In genomic region chr9:93898026-93898425, GRCh38 we compare ENCODE assay signal across 1 cellular context.
TF ChIP-seq lines count a peak whose summit lies in the region.

No MANE protein-coding gene starts in this region.

TF ChIP-seq in SK-N-SH, 30 proteins besides CTCF, POLR2A, EP300 and RAD21 (continued from another document):
- no peak for TF ChIP-seq MXI1 (IDR thresholded peaks at IDR 0.05; ENCODE audit: low read depth, low read length)
- TF ChIP-seq SIN3A (IDR thresholded peaks at IDR 0.05; ENCODE audit: borderline replicate concordance, low read depth, low read length), result no peak
- no peak for TF ChIP-seq GATA2 (CRISPR knock-in tag; IDR thresholded peaks at IDR 0.05)
- TF ChIP-seq FOSL2 (IDR thresholded peaks at IDR 0.05; ENCODE audit: borderline replicate concordance, low read depth), result no peak
- TF ChIP-seq REST (IDR thresholded peaks at IDR 0.05; ENCODE audit: low read depth, low read length), result no peak
- no peak for TF ChIP-seq USF1 (IDR thresholded peaks at IDR 0.05; ENCODE audit: borderline replicate concordance, low read depth)
- no peak for TF ChIP-seq EZH2phosphoT487 (IDR thresholded peaks at IDR 0.05; ENCODE audit: borderline replicate concordance, low read depth)
- no peak for TF ChIP-seq TCF12 (IDR thresholded peaks at IDR 0.05)
- TF ChIP-seq MAX (IDR thresholded peaks at IDR 0.05; ENCODE audit: low read depth), result no peak
- TF ChIP-seq ZBTB33 (IDR thresholded peaks at IDR 0.05; ENCODE audit: borderline replicate concordance, low read depth), result no peak
- no peak for TF ChIP-seq RCOR1 (IDR thresholded peaks at IDR 0.05; ENCODE audit: low read length)
- TF ChIP-seq RXRA (IDR thresholded peaks at IDR 0.05; ENCODE audit: borderline replicate concordance, low read depth), result no peak
- no peak for TF ChIP-seq ELF1 (IDR thresholded peaks at IDR 0.05)
- TF ChIP-seq MEF2A (IDR thresholded peaks at IDR 0.05; ENCODE audit: borderline replicate concordance, low read depth), result no peak
